In genomic region chr13:51681037-51681678, GRCh38 we compare ENCODE assay signal across 10 cellular contexts.
DNase-seq lines count a peak whose midpoint lies in the region; ATAC-seq and TF ChIP-seq lines count a peak whose summit lies in the region.
"Had no signal": no experiment of that assay in that cellular context is flagged by ENCODE, and none has a peak within 500 bp of the region (broad histone marks: within the 10 kb centered on the region; RNA-seq: fewer than 3 reads in every experiment).

No MANE protein-coding gene starts in this region.

- ATAC-seq in SK-N-SH treated with all-trans-retinoic acid at 6 μM for 48 hours = peak; percentile 92
- ATAC-seq in foreskin keratinocyte = peak; percentile 96
- ATAC-seq in stimulated activated naive B cell treated with anti-CD40 and anti-IgM and Interleukin-4, amounts not matched to agents 10 μg/mL and 1 μg/mL and 100 μg/mL, for 72 hours (replicated peaks) = no peak

- H3K4me1 Mint-ChIP-seq in stimulated activated naive B cell treated with anti-CD40 and anti-IgM and Interleukin-4, amounts not matched to agents 10 μg/mL and 1 μg/mL and 100 μg/mL, for 72 hours = peaks cover 5 to 15% of the 10 kb centered on the region in 2 donors

- no peak overlapping the region for H3K4me3 Mint-ChIP-seq in stimulated activated naive B cell treated with anti-CD40 and anti-IgM and Interleukin-4, amounts not matched to agents 10 μg/mL and 1 μg/mL and 100 μg/mL, for 72 hours

- DNase-seq in AG08396 (ENCODE audit: low spot score) = peak; percentile 17
- peak; percentile 24 for DNase-seq in HFF-Myc (ENCODE audit: extremely low read depth, low read depth)
- peak; percentile 63 to 80 for DNase-seq in foreskin keratinocyte
- DNase-seq in cardiac septum (ENCODE audit: low spot score) = no peak
- no peak for DNase-seq in NCI-H82 treated with DMSO at 0.1 percent for 48 hours (lab: John Stamatoyannopoulos, UW; ENCODE audit: unreplicated experiment)
- DNase-seq in stimulated activated naive B cell treated with anti-CD40 and anti-IgM and Interleukin-4, amounts not matched to agents 10 μg/mL and 1 μg/mL and 100 μg/mL, for 72 hours = no peak
- DNase-seq in NCI-H2171 treated with DMSO at 0.1 percent for 48 hours (lab: John Stamatoyannopoulos, UW) = no peak
- DNase-seq: NCI-H69 had no signal

- H3K4me3 ChIP-seq in HFF-Myc (replicated peaks; ENCODE audit: low read depth, low read length) = no peak overlapping the region
- H3K4me3 ChIP-seq: prostate gland had no signal

- TF ChIP-seq CTCF in HFF-Myc (IDR thresholded peaks at IDR 0.05; ENCODE audit: low read depth, low read length, missing control alignments) (no peak), foreskin keratinocyte (conservative IDR thresholded peaks at IDR 0.05) (no peak)

- no peaks in the 10 kb centered on the region for H3K9me3 Mint-ChIP-seq in stimulated activated naive B cell treated with anti-CD40 and anti-IgM and Interleukin-4, amounts not matched to agents 10 μg/mL and 1 μg/mL and 100 μg/mL, for 72 hours

- H3K27ac ChIP-seq in foreskin keratinocyte = peak overlapping the region; percentile 11
- H3K27ac ChIP-seq: prostate gland had no signal

- no peaks in the 10 kb centered on the region for H3K27me3 ChIP-seq in foreskin keratinocyte

- no peaks in the 10 kb centered on the region for H3K27me3 Mint-ChIP-seq in stimulated activated naive B cell treated with anti-CD40 and anti-IgM and Interleukin-4, amounts not matched to agents 10 μg/mL and 1 μg/mL and 100 μg/mL, for 72 hours

- peaks cover 20% of the 10 kb centered on the region for H3K4me1 ChIP-seq in foreskin keratinocyte
- H3K4me1 ChIP-seq: prostate gland had no signal

- no peak overlapping the region for H3K27ac Mint-ChIP-seq in stimulated activated naive B cell treated with anti-CD40 and anti-IgM and Interleukin-4, amounts not matched to agents 10 μg/mL and 1 μg/mL and 100 μg/mL, for 72 hours

- peaks cover 10 to 33% of the 10 kb centered on the region in 2 donors for H3K36me3 Mint-ChIP-seq in stimulated activated naive B cell treated with anti-CD40 and anti-IgM and Interleukin-4, amounts not matched to agents 10 μg/mL and 1 μg/mL and 100 μg/mL, for 72 hours

- intact Hi-C loops in cardiac septum (cut with DNase I) = no loop called here

TF ChIP-seq in SK-N-SH treated with all-trans-retinoic acid at 6 μM for 48 hours, 23 proteins besides CTCF, POLR2A, EP300 and RAD21:
- TF ChIP-seq, protein P1, sequence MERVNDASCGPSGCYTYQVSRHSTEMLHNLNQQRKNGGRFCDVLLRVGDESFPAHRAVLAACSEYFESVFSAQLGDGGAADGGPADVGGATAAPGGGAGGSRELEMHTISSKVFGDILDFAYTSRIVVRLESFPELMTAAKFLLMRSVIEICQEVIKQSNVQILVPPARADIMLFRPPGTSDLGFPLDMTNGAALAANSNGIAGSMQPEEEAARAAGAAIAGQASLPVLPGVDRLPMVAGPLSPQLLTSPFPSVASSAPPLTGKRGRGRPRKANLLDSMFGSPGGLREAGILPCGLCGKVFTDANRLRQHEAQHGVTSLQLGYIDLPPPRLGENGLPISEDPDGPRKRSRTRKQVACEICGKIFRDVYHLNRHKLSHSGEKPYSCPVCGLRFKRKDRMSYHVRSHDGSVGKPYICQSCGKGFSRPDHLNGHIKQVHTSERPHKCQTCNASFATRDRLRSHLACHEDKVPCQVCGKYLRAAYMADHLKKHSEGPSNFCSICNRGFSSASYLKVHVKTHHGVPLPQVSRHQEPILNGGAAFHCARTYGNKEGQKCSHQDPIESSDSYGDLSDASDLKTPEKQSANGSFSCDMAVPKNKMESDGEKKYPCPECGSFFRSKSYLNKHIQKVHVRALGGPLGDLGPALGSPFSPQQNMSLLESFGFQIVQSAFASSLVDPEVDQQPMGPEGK (CRISPR knock-in tag; IDR thresholded peaks at IDR 0.05; ENCODE audit: borderline replicate concordance) = no peak
- TF ChIP-seq ARNTL (CRISPR knock-in tag; IDR thresholded peaks at IDR 0.05; ENCODE audit: borderline replicate concordance, low read depth) (no peak), CREB5 (CRISPR knock-in tag; IDR thresholded peaks at IDR 0.05; ENCODE audit: low read depth) (no peak), ZNF565 (CRISPR knock-in tag; conservative IDR thresholded peaks at IDR 0.05; ENCODE audit: low read depth) (no peak)

Comparison
In these comparisons a context has a peak if more than half of its experiments do, and no peak if none do; other contexts are left out.
1. DNase-seq: peak in AG08396 (single experiment), HFF-Myc (single experiment) and foreskin keratinocyte (2 of 2); none in cardiac septum (single experiment), NCI-H82 treated with DMSO at 0.1 percent for 48 hours (single experiment), stimulated activated naive B cell treated with anti-CD40 and anti-IgM and Interleukin-4, amounts not matched to agents 10 μg/mL and 1 μg/mL and 100 μg/mL, for 72 hours (single experiment) and NCI-H2171 treated with DMSO at 0.1 percent for 48 hours (single experiment).
2. ATAC-seq: peak in SK-N-SH treated with all-trans-retinoic acid at 6 μM for 48 hours (single experiment) and foreskin keratinocyte (single experiment); none in stimulated activated naive B cell treated with anti-CD40 and anti-IgM and Interleukin-4, amounts not matched to agents 10 μg/mL and 1 μg/mL and 100 μg/mL, for 72 hours (0 of 2).